ENCODE assay signal across 8 cellular contexts in the genomic region with DNA sequence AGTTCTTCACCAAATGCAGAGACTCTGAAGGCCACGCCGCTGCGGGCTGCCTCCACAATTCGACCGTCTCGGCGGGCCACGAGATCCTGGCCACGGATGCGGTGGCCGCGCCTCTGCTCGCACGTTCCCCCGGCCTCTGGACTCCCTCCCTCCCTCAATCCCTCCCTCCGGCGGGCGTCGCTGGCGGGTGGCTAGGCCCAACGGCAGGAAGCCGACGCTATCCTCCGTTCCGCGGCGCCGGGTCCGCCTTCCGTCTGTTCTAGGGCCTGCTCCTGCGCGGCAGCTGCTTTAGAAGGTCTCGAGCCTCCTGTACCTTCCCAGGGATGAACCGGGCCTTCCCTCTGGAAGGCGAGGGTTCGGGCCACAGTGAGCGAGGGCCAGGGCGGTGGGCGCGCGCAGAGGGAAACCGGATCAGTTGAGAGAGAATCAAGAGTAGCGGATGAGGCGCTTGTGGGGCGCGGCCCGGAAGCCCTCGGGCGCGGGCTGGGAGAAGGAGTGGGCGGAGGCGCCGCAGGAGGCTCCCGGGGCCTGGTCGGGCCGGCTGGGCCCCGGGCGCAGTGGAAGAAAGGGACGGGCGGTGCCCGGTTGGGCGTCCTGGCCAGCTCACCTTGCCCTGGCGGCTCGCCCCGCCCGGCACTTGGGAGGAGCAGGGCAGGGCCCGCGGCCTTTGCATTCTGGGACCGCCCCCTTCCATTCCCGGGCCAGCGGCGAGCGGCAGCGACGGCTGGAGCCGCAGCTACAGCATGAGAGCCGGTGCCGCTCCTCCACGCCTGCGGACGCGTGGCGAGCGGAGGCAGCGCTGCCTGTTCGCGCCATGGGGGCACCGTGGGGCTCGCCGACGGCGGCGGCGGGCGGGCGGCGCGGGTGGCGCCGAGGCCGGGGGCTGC. TPM values are rescaled to one million over a fixed set of nuclear protein-coding genes. Genes with fewer than 3 reads are reported as not detected.
DNase-seq lines count a peak whose midpoint lies in the region; ATAC-seq, FAIRE-seq and TF ChIP-seq lines count a peak whose summit lies in the region.

A gene with protein sequence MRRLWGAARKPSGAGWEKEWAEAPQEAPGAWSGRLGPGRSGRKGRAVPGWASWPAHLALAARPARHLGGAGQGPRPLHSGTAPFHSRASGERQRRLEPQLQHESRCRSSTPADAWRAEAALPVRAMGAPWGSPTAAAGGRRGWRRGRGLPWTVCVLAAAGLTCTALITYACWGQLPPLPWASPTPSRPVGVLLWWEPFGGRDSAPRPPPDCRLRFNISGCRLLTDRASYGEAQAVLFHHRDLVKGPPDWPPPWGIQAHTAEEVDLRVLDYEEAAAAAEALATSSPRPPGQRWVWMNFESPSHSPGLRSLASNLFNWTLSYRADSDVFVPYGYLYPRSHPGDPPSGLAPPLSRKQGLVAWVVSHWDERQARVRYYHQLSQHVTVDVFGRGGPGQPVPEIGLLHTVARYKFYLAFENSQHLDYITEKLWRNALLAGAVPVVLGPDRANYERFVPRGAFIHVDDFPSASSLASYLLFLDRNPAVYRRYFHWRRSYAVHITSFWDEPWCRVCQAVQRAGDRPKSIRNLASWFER (plus strand): TSS at position 227 of the 887 bp plus-strand sequence. CDS start 213 bp downstream, at position 440.

- TF ChIP-seq RAD21 in Ishikawa (IDR thresholded peaks at IDR 0.05; ENCODE audit: low read depth): no peak; the same call in 1 of the 2 replicates

- TF ChIP-seq EP300 in Ishikawa (IDR thresholded peaks at IDR 0.05; ENCODE audit: borderline replicate concordance): peak; percentile 18; the same call in 1 of the 2 replicates

- no peak for FAIRE-seq in frontal cortex (lab: Jason Lieb, UNC)

- DNase-seq in Daoy (ENCODE audit: low read depth) (peak; percentile 90), SIG-M5 treated with dmso at 0.1 percent for 504 hours (lab: John Stamatoyannopoulos, UW; ENCODE audit: unreplicated experiment) (peak; percentile 84), frontal cortex (ENCODE audit: low spot score in 2 of 2) (peak; percentile 69 to 79), nucleus accumbens (lab: John Stamatoyannopoulos, UW) (peak in 53 of 56 donors; percentile 34 to 88 (median 70))
- DNase-seq in activated naive CD4-positive, alpha-beta T cell treated with Interleukin-2 at 50 U/mL for 16 hours: peak; percentile 74

- peak within 1 kb of the TSS; percentile 73 for H3K27ac ChIP-seq in temporal lobe (ENCODE audit: low read depth, low read length)

- ATAC-seq in GM21619 (IDR thresholded peaks at IDR 0.05; ENCODE audit: unreplicated experiment): peak; percentile 86

TF ChIP-seq in Ishikawa, 13 proteins besides CTCF, POLR2A, EP300 and RAD21:
- TF ChIP-seq YY1 (IDR thresholded peaks at IDR 0.05; ENCODE audit: low read depth) (peak; percentile 11; the same call in 1 of the 2 replicates), CEBPB (IDR thresholded peaks at IDR 0.05) (no peak), CREB1 (IDR thresholded peaks at IDR 0.05; ENCODE audit: low read depth) (no peak), TEAD4 (IDR thresholded peaks at IDR 0.05) (no peak), EGR1 (IDR thresholded peaks at IDR 0.05) (peak; percentile 81), TAF1 (IDR thresholded peaks at IDR 0.05; ENCODE audit: low read depth) (peak; percentile 39), NFIC (IDR thresholded peaks at IDR 0.05) (0 out of 2 replicates have a peak, but pooled peaks have one; percentile 7)
- TF ChIP-seq, protein P1, sequence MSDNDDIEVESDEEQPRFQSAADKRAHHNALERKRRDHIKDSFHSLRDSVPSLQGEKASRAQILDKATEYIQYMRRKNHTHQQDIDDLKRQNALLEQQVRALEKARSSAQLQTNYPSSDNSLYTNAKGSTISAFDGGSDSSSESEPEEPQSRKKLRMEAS (IDR thresholded peaks at IDR 0.05): peak; percentile 84
- TF ChIP-seq, protein P2, sequence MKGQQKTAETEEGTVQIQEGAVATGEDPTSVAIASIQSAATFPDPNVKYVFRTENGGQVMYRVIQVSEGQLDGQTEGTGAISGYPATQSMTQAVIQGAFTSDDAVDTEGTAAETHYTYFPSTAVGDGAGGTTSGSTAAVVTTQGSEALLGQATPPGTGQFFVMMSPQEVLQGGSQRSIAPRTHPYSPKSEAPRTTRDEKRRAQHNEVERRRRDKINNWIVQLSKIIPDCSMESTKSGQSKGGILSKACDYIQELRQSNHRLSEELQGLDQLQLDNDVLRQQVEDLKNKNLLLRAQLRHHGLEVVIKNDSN (IDR thresholded peaks at IDR 0.05): no peak; the same call in 1 of the 2 replicates

RNA-seq across cellular contexts. Expression of the gene that starts here (rescaled TPM):
- 2.5 TPM in 2 replicates for total RNA-seq in Daoy (2014; rRNA removed; shearing (Covaris generic))
- total RNA-seq in frontal cortex (7.3 TPM), temporal lobe (6.1 TPM)

Comparison
In these comparisons a context has a peak if more than half of its experiments do, and no peak if none do; other contexts are left out.
1. Peak in every context shown above with its lines: DNase-seq, ATAC-seq and H3K27ac ChIP-seq.